Comparison of ENCODE assay signal across 11 cellular contexts in the genomic region with DNA sequence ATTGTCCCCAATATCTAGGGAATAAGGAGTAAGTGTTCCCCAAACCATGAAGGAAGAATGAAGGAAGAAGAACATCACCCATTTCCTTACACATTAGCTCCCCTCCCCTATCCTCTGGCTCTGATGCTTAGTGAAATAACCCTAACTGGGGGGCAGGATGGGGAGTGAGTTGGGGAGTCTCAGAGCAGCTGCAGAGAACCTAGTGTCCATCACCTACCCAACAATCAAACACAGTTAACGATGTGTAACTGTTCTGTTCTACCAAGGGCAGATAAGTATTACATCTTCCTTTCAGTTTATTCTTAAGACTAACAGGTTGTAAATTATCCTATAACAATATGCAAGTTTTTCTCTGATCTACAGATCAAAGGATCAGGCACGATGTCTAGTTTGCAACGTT. TPM values are rescaled to one million over a fixed set of nuclear protein-coding genes. Genes with fewer than 3 reads are reported as not detected.
DNase-seq lines count a peak whose midpoint lies in the region; ATAC-seq and TF ChIP-seq lines count a peak whose summit lies in the region.
"Had no signal": no experiment of that assay in that cellular context is flagged by ENCODE, and none has a peak within 500 bp of the region (broad histone marks: within the 10 kb centered on the region; RNA-seq: fewer than 3 reads in every experiment).

No MANE protein-coding gene starts in this region.

- TF ChIP-seq CTCF in suprapubic skin (IDR thresholded peaks at IDR 0.05) = no peak

- no peaks in the 10 kb centered on the region for H3K36me3 ChIP-seq in suprapubic skin

- H3K9me3 ChIP-seq in suprapubic skin = no peaks in the 10 kb centered on the region

- WGBS in suprapubic skin = 30% methylated on average over 3 of the region's 3 CpGs

- DNase-seq in activated T-cell treated with anti-CD3 and anti-CD28 coated beads, Interleukin-2, amount 50 U/mL, for 4 hours = no peak
- no peak for DNase-seq in activated T-cell treated with anti-CD3 and anti-CD28 coated beads, Interleukin-2, amount 50 U/mL, for 48 hours
- DNase-seq in NCI-H69 (lab: John Stamatoyannopoulos, UW) (peak; percentile 2), suprapubic skin (ENCODE audit: low spot score in 2 of 2) (no peak), NCI-H345 (lab: John Stamatoyannopoulos, UW) (no peak)
- DNase-seq in central memory CD8-positive, alpha-beta T cell (ENCODE audit: low spot score in 2 of 2) = no peak
- DNase-seq: kidney glomerular epithelial cell; SHP77 treated with DMSO at 0.1 percent for 48 hours; stimulated activated CD4-positive, alpha-beta T cell treated with anti-CD3 and anti-CD28 coated beads, Interleukin-12 subunit alpha, Interleukin-12 subunit beta, amount 100 ng/mL, for 4 hours had no signal

- peaks cover 67% of the 10 kb centered on the region for H3K4me1 Mint-ChIP-seq in activated T-cell treated with anti-CD3 and anti-CD28 coated beads, Interleukin-2, amount 50 U/mL, for 4 hours (ENCODE audit: low read depth)
- H3K4me1 Mint-ChIP-seq in central memory CD8-positive, alpha-beta T cell = peaks cover 63% of the 10 kb centered on the region
- peaks cover 63% of the 10 kb centered on the region for H3K4me1 Mint-ChIP-seq in stimulated activated memory B cell treated with anti-CD40 and anti-IgM and Interleukin-4, amounts not matched to agents 10 μg/mL and 1 μg/mL and 100 μg/mL, for 72 hours

- H3K27me3 Mint-ChIP-seq in activated T-cell treated with anti-CD3 and anti-CD28 coated beads, Interleukin-2, amount 50 U/mL, for 4 hours (ENCODE audit: low read depth) = no peaks in the 10 kb centered on the region
- no peaks in the 10 kb centered on the region for H3K27me3 Mint-ChIP-seq in central memory CD8-positive, alpha-beta T cell
- no peaks in the 10 kb centered on the region for H3K27me3 Mint-ChIP-seq in stimulated activated memory B cell treated with anti-CD40 and anti-IgM and Interleukin-4, amounts not matched to agents 10 μg/mL and 1 μg/mL and 100 μg/mL, for 72 hours

- TF ChIP-seq EP300 in suprapubic skin (IDR thresholded peaks at IDR 0.05) = no peak

- no peak for TF ChIP-seq POLR2A in suprapubic skin (IDR thresholded peaks at IDR 0.05)

- H3K4me3 ChIP-seq in suprapubic skin = no peak overlapping the region

- H3K27me3 ChIP-seq in suprapubic skin = no peaks in the 10 kb centered on the region

- no peaks in the 10 kb centered on the region for H3K9me3 Mint-ChIP-seq in activated T-cell treated with anti-CD3 and anti-CD28 coated beads, Interleukin-2, amount 50 U/mL, for 4 hours
- H3K9me3 Mint-ChIP-seq in central memory CD8-positive, alpha-beta T cell = no peaks in the 10 kb centered on the region
- no peaks in the 10 kb centered on the region for H3K9me3 Mint-ChIP-seq in stimulated activated memory B cell treated with anti-CD40 and anti-IgM and Interleukin-4, amounts not matched to agents 10 μg/mL and 1 μg/mL and 100 μg/mL, for 72 hours

- peak overlapping the region; percentile 78 for H3K27ac Mint-ChIP-seq in central memory CD8-positive, alpha-beta T cell (ENCODE audit: low read depth)
- peak overlapping the region; percentile 88 for H3K27ac Mint-ChIP-seq in stimulated activated memory B cell treated with anti-CD40 and anti-IgM and Interleukin-4, amounts not matched to agents 10 μg/mL and 1 μg/mL and 100 μg/mL, for 72 hours

- H3K4me3 Mint-ChIP-seq in activated T-cell treated with anti-CD3 and anti-CD28 coated beads, Interleukin-2, amount 50 U/mL, for 4 hours = peak overlapping the region; percentile 39
- H3K4me3 Mint-ChIP-seq in central memory CD8-positive, alpha-beta T cell = peak overlapping the region; percentile 40
- H3K4me3 Mint-ChIP-seq in stimulated activated memory B cell treated with anti-CD40 and anti-IgM and Interleukin-4, amounts not matched to agents 10 μg/mL and 1 μg/mL and 100 μg/mL, for 72 hours = no peak overlapping the region

- no peak for ATAC-seq in activated T-cell treated with anti-CD3 and anti-CD28 coated beads, Interleukin-2, amount 50 U/mL, for 4 hours
- ATAC-seq in central memory CD8-positive, alpha-beta T cell (replicated peaks; ENCODE audit: extremely low read depth, poor library complexity, severe bottlenecking) = no peak
- ATAC-seq in stimulated activated memory B cell treated with anti-CD40 and anti-IgM and Interleukin-4, amounts not matched to agents 10 μg/mL and 1 μg/mL and 100 μg/mL, for 72 hours = no peak
- no peak for ATAC-seq in HG03045 (IDR thresholded peaks at IDR 0.05; ENCODE audit: unreplicated experiment)

- H3K4me1 ChIP-seq in suprapubic skin = peaks cover 57% of the 10 kb centered on the region

- no peak overlapping the region for H3K27ac ChIP-seq in suprapubic skin

- H3K36me3 Mint-ChIP-seq in activated T-cell treated with anti-CD3 and anti-CD28 coated beads, Interleukin-2, amount 50 U/mL, for 4 hours (ENCODE audit: insufficient read depth) = peaks cover 4% of the 10 kb centered on the region
- H3K36me3 Mint-ChIP-seq in central memory CD8-positive, alpha-beta T cell (ENCODE audit: insufficient read depth) = peaks cover 21% of the 10 kb centered on the region
- H3K36me3 Mint-ChIP-seq in stimulated activated memory B cell treated with anti-CD40 and anti-IgM and Interleukin-4, amounts not matched to agents 10 μg/mL and 1 μg/mL and 100 μg/mL, for 72 hours = peaks cover 19% of the 10 kb centered on the region

RNA-seq across cellular contexts. Expression of gene ELF1, which starts 12.8 kb away (rescaled TPM):
- 10 to 100 TPM; 49.0 to 56.6 (median 55.9) TPM for total RNA-seq in activated T-cell treated with anti-CD3 and anti-CD28 coated beads, Interleukin-2, amount 50 U/mL, for 4 hours
- 100 to 1,000 TPM in 3 of 4 donors, 10 to 100 TPM in 1; 81.7 to 123 (median 111) TPM for total RNA-seq in suprapubic skin

RNA-seq across cellular contexts. Expression of gene WBP4, which starts 55.0 kb away (rescaled TPM):
- 10 to 100 TPM in 2 of 3 donors, 1 to 10 TPM in 1; 8.5 to 17.5 (median 13.9) TPM for total RNA-seq in activated T-cell treated with anti-CD3 and anti-CD28 coated beads, Interleukin-2, amount 50 U/mL, for 4 hours
- 10 to 100 TPM in 3 of 4 donors, 1 to 10 TPM in 1; 6.1 to 14.6 (median 11.5) TPM for total RNA-seq in suprapubic skin
